Comparison of ENCODE assay signal across 8 cellular contexts in genomic region chr3:187130346-187131066, GRCh38. TPM values are rescaled to one million over a fixed set of nuclear protein-coding genes. Genes with fewer than 3 reads are reported as not detected.
A peak's percentile ranks its signal among the peaks of the same experiment; 100 is the strongest.
DNase-seq lines count a peak whose midpoint lies in the region; ATAC-seq, FAIRE-seq and TF ChIP-seq lines count a peak whose summit lies in the region.

No MANE protein-coding gene starts in this region.

- SMC1A ChIA-PET in GM12878 (lab: Charles Lee; ENCODE audit: uncharacterized antibody, unreplicated experiment) = no interaction called here

- peak overlapping the region; percentile 68 for H2AFZ ChIP-seq in GM12878 (ENCODE audit: control insufficient read depth, low read depth, low read length)

- POLR2A ChIA-PET in HEK293 (lab: Yijun Ruan, JAX) = no interaction called here
- POLR2A ChIA-PET in GM12878 (lab: Charles Lee) = interaction anchor here (0.9 kb wide), 1 partner anchor 12 kb away, joined by 6 read pairs; no protein-coding TSS in a partner anchor

- no TSS peak for BruUV-seq in GM12878 (replicated peaks; lab: Mats Ljungman, UMichigan)

- RAD21 ChIA-PET in GM12878 (lab: Charles Lee; ENCODE audit: unreplicated experiment) = interaction anchor here (0.6 kb wide), 1 partner anchor 65 kb away, joined by 3 read pairs; no protein-coding TSS in a partner anchor

- no peaks in the 10 kb centered on the region for H3K4me1 ChIP-seq in HEK293 (ENCODE audit: control insufficient read depth, insufficient read depth, low read length)
- peaks cover 13% of the 10 kb centered on the region for H3K4me1 ChIP-seq in GM12878 (ENCODE audit: control insufficient read depth, insufficient read depth, low read length)

- H3K9ac ChIP-seq in GM12878 (ENCODE audit: control insufficient read depth, insufficient read depth, low read length) = no peak overlapping the region

- H3K4me2 ChIP-seq in GM12878 (ENCODE audit: control insufficient read depth, insufficient read depth) = peak overlapping the region; percentile 61

- H3K27ac ChIP-seq in HEK293 (ENCODE audit: extremely low read depth, low read depth, low read length) = no peak overlapping the region
- peak overlapping the region; percentile 47 for H3K27ac ChIP-seq in GM12878 (ENCODE audit: control insufficient read depth, insufficient read depth)

- peaks cover 0 to 8% of the 10 kb centered on the region in 2 experiments; a peak in 1 of 3 replicates for H3K36me3 ChIP-seq in HEK293 (ENCODE audit: control insufficient read depth in 2 of 2, insufficient read depth in 1 of 2, low read length in 2 of 2)
- H3K36me3 ChIP-seq in GM12878 (ENCODE audit: control insufficient read depth in 2 of 2, insufficient read depth in 2 of 2, low read length in 1 of 2) = no peaks in the 10 kb centered on the region

- in situ Hi-C loops in GM12878 (cut with MboI) = no loop called here

- 40% methylated on average over 5 of the region's 5 CpGs for WGBS in GM12878 (ENCODE audit: insufficient coverage, insufficient replicate concordance, low lambda C conversion rate, missing lambda C conversion rate)

- no peaks in the 10 kb centered on the region for H3K9me3 ChIP-seq in HEK293 (ENCODE audit: control insufficient read depth, insufficient read depth, low read depth, low read length)
- peaks cover 32% of the 10 kb centered on the region for H3K9me3 ChIP-seq in GM12878 (replicated peaks; ENCODE audit: control insufficient read depth, insufficient read depth, low read length)

- H3K27me3 ChIP-seq in GM12878 (replicated peaks in 1 of 2; ENCODE audit: control insufficient read depth in 2 of 2, insufficient read depth in 2 of 2, low read length in 1 of 2) = no peaks in the 10 kb centered on the region

- H3K4me3 ChIP-seq in HEK293 (ENCODE audit: low read depth, low read length) (no peak overlapping the region), GM12878 (no peak overlapping the region)

- CTCF ChIA-PET in HEK293 (lab: Yijun Ruan, JAX) (no interaction called here), GM12878 (lab: Yijun Ruan, JAX) (interaction anchor here (1.1 to 2.0 kb wide), 3 partner anchors 9 to 37 kb away, joined by 3 to 9 read pairs (median 6); partner anchors contain the start of gene RPL39L)

- TF ChIP-seq CTCF in HEK293 (tag by site-specific recombination; IDR thresholded peaks at IDR 0.05) (no peak), GM12878 (IDR thresholded peaks at IDR 0.05 in 2 of 3, conservative IDR thresholded peaks at IDR 0.05 in 1 of 3; ENCODE audit: control insufficient read depth in 2 of 3, extremely low read depth in 1 of 3, insufficient read depth in 1 of 3, low read depth in 3 of 3, low read length in 3 of 3) (no peak)

- no peak for TF ChIP-seq EP300 in GM12878 (IDR thresholded peaks at IDR 0.05; ENCODE audit: borderline replicate concordance in 1 of 2, control insufficient read depth in 1 of 2, low read depth in 2 of 2, low read length in 2 of 2)

- peak; percentile 79 for DNase-seq in ELR (ENCODE audit: low read depth)
- peak; percentile 83 for DNase-seq in OCI-M1 (lab: John Stamatoyannopoulos, UW)
- DNase-seq in GM12878 (ENCODE audit: low read depth, low spot score) = no peak
- peak; percentile 82 to 88 for DNase-seq in lung microvascular endothelial cell (ENCODE audit: low read depth in 2 of 2)
- no peak for DNase-seq in NCI-H526 treated with DMSO at 0.1 percent for 48 hours (lab: John Stamatoyannopoulos, UW)
- no peak for DNase-seq in SIG-M5 treated with dmso at 0.1 percent for 504 hours (lab: John Stamatoyannopoulos, UW; ENCODE audit: unreplicated experiment)
- DNase-seq in GF-D8 (lab: John Stamatoyannopoulos, UW) = no peak

- no peaks in the 10 kb centered on the region for H4K20me1 ChIP-seq in GM12878 (ENCODE audit: control insufficient read depth, insufficient read depth)

- FAIRE-seq in GM12878 (lab: Jason Lieb, UNC) = peak; percentile 82

- no peak for TF ChIP-seq POLR2A in GM12878 (IDR thresholded peaks at IDR 0.05; ENCODE audit: low read depth, low read length)

- peak; percentile 96 for ATAC-seq in GM12878

- TF ChIP-seq RAD21 in GM12878 (IDR thresholded peaks at IDR 0.05; ENCODE audit: insufficient read depth, low read depth, low read length) = no peak

- intact Hi-C loops in GM12878 (cut with micrococcal nuclease; ENCODE audit: unreplicated experiment) = no loop called here

- H3K79me2 ChIP-seq in GM12878 (ENCODE audit: control insufficient read depth, insufficient read depth, low read length) = no peaks in the 10 kb centered on the region; the same call in 1 of the 2 replicates

TF ChIP-seq in HEK293, 187 proteins besides CTCF, POLR2A, EP300 and RAD21 (continues in another document):
- TF ChIP-seq HOXC10 (CRISPR knock-in tag; IDR thresholded peaks at IDR 0.05) (no peak), ZNF280D (tag by site-specific recombination; IDR thresholded peaks at IDR 0.05) (no peak), REPIN1 (tag by site-specific recombination; IDR thresholded peaks at IDR 0.05; ENCODE audit: low read depth) (no peak), GLIS2 (tag by site-specific recombination; IDR thresholded peaks at IDR 0.05) (no peak), ZNF341 (tag by site-specific recombination; IDR thresholded peaks at IDR 0.05; ENCODE audit: low read depth) (no peak), GLI4 (tag by site-specific recombination; IDR thresholded peaks at IDR 0.05) (no peak)

TF ChIP-seq in GM12878, 131 proteins besides CTCF, POLR2A, EP300 and RAD21 (continues in another document):
- TF ChIP-seq ZNF24 (IDR thresholded peaks at IDR 0.05) = no peak
- TF ChIP-seq JUNB (IDR thresholded peaks at IDR 0.05) = peak; percentile 72
- 0 out of 2 replicates have a peak, but pooled peaks have one; percentile 5 for TF ChIP-seq RUNX3 (IDR thresholded peaks at IDR 0.05; ENCODE audit: low read length)
- peak; percentile 93 for TF ChIP-seq RAD51 (IDR thresholded peaks at IDR 0.05)
- peak; percentile 61; the same call in 1 of the 2 replicates for TF ChIP-seq ATF3 (IDR thresholded peaks at IDR 0.05; ENCODE audit: borderline replicate concordance, extremely low read depth, low read depth, low read length)
- TF ChIP-seq USF2 (IDR thresholded peaks at IDR 0.05; ENCODE audit: borderline replicate concordance, low read depth, low read length) = peak; percentile 62; the same call in 1 of the 2 replicates
- peak; percentile 88 for TF ChIP-seq ZNF384 (IDR thresholded peaks at IDR 0.05; ENCODE audit: borderline replicate concordance, low read depth, low read length)
- peak; percentile 45; the same call in 1 of the 2 replicates for TF ChIP-seq SPI1 (IDR thresholded peaks at IDR 0.05; ENCODE audit: borderline replicate concordance, insufficient read depth, low read depth, low read length)
- TF ChIP-seq PML (IDR thresholded peaks at IDR 0.05; ENCODE audit: low read length) = 0 out of 2 replicates have a peak, but pooled peaks have one; percentile 25
- peak in 1 of 2 experiments; percentile 13; a peak in 1 of 4 replicates for TF ChIP-seq BHLHE40 (IDR thresholded peaks at IDR 0.05; ENCODE audit: borderline replicate concordance in 1 of 2, low read depth in 2 of 2, low read length in 1 of 2)
- no peak for TF ChIP-seq SIN3A (IDR thresholded peaks at IDR 0.05; ENCODE audit: low read depth, low read length)
- no peak for TF ChIP-seq EED (IDR thresholded peaks at IDR 0.05; ENCODE audit: low read depth)
- TF ChIP-seq CREM (IDR thresholded peaks at IDR 0.05; ENCODE audit: low read depth) = peak; percentile 46; the same call in 1 of the 2 replicates
- no peak for TF ChIP-seq BCL3 (IDR thresholded peaks at IDR 0.05; ENCODE audit: borderline replicate concordance, insufficient read depth, low read depth, low read length, poor library complexity, severe bottlenecking)
- peak; percentile 54; the same call in 1 of the 2 replicates for TF ChIP-seq GABPA (IDR thresholded peaks at IDR 0.05; ENCODE audit: low read depth)
- 0 out of 2 replicates have a peak, but pooled peaks have one; percentile 46 for TF ChIP-seq CREB1 (IDR thresholded peaks at IDR 0.05; ENCODE audit: low read depth)

RNA-seq across cellular contexts. Expression of gene RPL39L, which starts 8.8 kb away (rescaled TPM):
- 1.4 TPM in 1 of 2 replicates, not detected in the other for total RNA-seq in GM12878 (2013; cell fraction: nucleolus; rRNA removed)
- total RNA-seq in GM12878 (2014; rRNA removed) (54.3 and 54.4 TPM in 2 replicates), GM12878 (2014; rRNA removed; fragmentation: Illumina TruSeq; extraction: Trizol) (25.2 and 28.8 TPM in 2 replicates), GM12878 (2021) (20.4 and 22.1 TPM in 2 replicates), lung microvascular endothelial cell (15.7 and 20.7 TPM in 2 replicates)
- 9.6 TPM for polyA plus RNA-seq in GM12878 (2011; ENCODE audit: low read depth)
- polyA plus RNA-seq in GM12878 (2011; rRNA removed) (16.5 and 17.4 TPM in 2 replicates), GM12878 (2014; fragmentation: Illumina TruSeq; extraction: Trizol) (23.1 and 27.5 TPM in 2 replicates), GM12878 (2014; fragmentation: Nextera tagmentation; extraction: Ambion mirVana) (10 to 100 TPM; 12.5 to 33.7 TPM), GM12878 (2014; rRNA removed) (46.6 and 50.1 TPM in 2 replicates), GM12878 (2016; fragmentation: Nextera tagmentation; extraction: Ambion mirVana) (10 to 100 TPM; 59.6 to 67.8 TPM)
- 10.2 TPM in 2 replicates for polyA plus RNA-seq in GM12878 (2011; cell fraction: cytosol; rRNA removed)
- polyA plus RNA-seq in GM12878 (2011; cell fraction: nucleus; rRNA removed) = 3.1 and 4.6 TPM in 2 replicates
- polyA plus RNA-seq in GM12878 (2012) = 21.7 and 24.8 TPM in 2 replicates
- 2.2 and 5.2 TPM in 2 replicates for polyA minus RNA-seq in GM12878 (2011; rRNA and poly(A)+ RNA removed)
- polyA minus RNA-seq in GM12878 (2011; cell fraction: cytosol; rRNA and poly(A)+ RNA removed) = 4.2 and 5.9 TPM in 2 replicates
- polyA minus RNA-seq in GM12878 (2011; cell fraction: nucleus; rRNA and poly(A)+ RNA removed) = 1.9 and 9.0 TPM in 2 replicates

Comparison
In these comparisons a context has a peak if more than half of its experiments do, and no peak if none do; other contexts are left out.
1. DNase-seq: peak in ELR (single experiment), OCI-M1 (single experiment) and lung microvascular endothelial cell (2 of 2); none in GM12878 (single experiment), NCI-H526 treated with DMSO at 0.1 percent for 48 hours (single experiment), SIG-M5 treated with dmso at 0.1 percent for 504 hours (single experiment) and GF-D8 (single experiment).